ENCODE assay signal across 14 cellular contexts in the genomic region with DNA sequence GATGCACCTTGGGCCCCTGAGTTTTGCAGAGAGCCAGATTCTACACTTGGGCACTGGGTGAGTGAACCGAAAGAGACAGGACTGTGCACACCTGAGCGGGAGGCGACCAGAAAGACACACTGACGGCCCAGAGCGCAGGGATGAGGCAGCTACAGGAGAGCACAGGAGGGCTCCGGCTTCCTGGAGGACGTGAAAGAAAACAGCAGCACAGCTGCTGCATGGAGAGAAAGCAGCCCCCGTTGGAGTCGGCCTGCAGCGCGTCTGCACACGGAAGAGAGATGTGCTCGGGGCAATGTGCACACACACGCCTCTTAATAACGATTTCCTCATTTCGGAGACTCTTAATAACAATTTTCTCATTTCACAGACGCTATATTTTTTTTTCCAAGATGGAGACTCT.
DNase-seq lines count a peak whose midpoint lies in the region; ATAC-seq, FAIRE-seq and TF ChIP-seq lines count a peak whose summit lies in the region.
"Had no signal": no experiment of that assay in that cellular context is flagged by ENCODE, and none has a peak within 500 bp of the region (broad histone marks: within the 10 kb centered on the region; RNA-seq: fewer than 3 reads in every experiment).

No MANE protein-coding gene starts in this region.

- no peaks in the 10 kb centered on the region for H3K23me2 ChIP-seq in H1 (ENCODE audit: low read depth, low read length)

- no peaks in the 10 kb centered on the region for H3K79me2 ChIP-seq in H1 (ENCODE audit: control insufficient read depth in 1 of 2, insufficient read depth in 2 of 2, low read length in 2 of 2)

- no peak overlapping the region for H2AK5ac ChIP-seq in H1 (ENCODE audit: low read depth, low read length)

- no peak overlapping the region for H2BK15ac ChIP-seq in H1 (ENCODE audit: low read length)

- H3K9ac ChIP-seq in H1 (replicated peaks in 1 of 4; ENCODE audit: extremely low read depth in 1 of 4, low read depth in 3 of 4, low read length in 3 of 4), result no peak overlapping the region
- H3K9ac ChIP-seq: BLaER1 had no signal

- H3K56ac ChIP-seq in H1 (replicated peaks; ENCODE audit: insufficient read length, low read depth, low read length), result no peak overlapping the region

- H2BK5ac ChIP-seq in H1 (ENCODE audit: low read depth, low read length), result no peak overlapping the region

- no peak overlapping the region for H3K14ac ChIP-seq in H1 (ENCODE audit: insufficient read length)

- TF ChIP-seq RAD21 in H1 (IDR thresholded peaks at IDR 0.05 in 1 of 2, conservative IDR thresholded peaks at IDR 0.05 in 1 of 2; ENCODE audit: low read depth in 2 of 2, low read length in 2 of 2), result no peak

- H3K36me3 ChIP-seq in right atrium auricular region (no peaks in the 10 kb centered on the region), H1 (ENCODE audit: control insufficient read depth in 2 of 4, insufficient read depth in 4 of 4, low read length in 3 of 4) (no peaks in the 10 kb centered on the region)
- H3K36me3 ChIP-seq: BLaER1 had no signal

- no peak overlapping the region for H4K5ac ChIP-seq in H1 (ENCODE audit: insufficient read length, low read depth, low read length)

- FAIRE-seq in H1 (lab: Jason Lieb, UNC), result no peak

- H3K4ac ChIP-seq in H1 (replicated peaks; ENCODE audit: insufficient read length, low read depth, low read length), result no peak overlapping the region

- 91% methylated on average over 17 of the region's 17 CpGs; no CpG with 5 or more reads in 1 of the 2 experiments for WGBS in H1 (ENCODE audit: extremely low coverage in 1 of 2, insufficient coverage in 1 of 2, insufficient read length in 1 of 2, insufficient replicate concordance in 2 of 2, low coverage in 1 of 2, low lambda C conversion rate in 2 of 2, missing lambda C conversion rate in 1 of 2), 2 experiments

- H2BK120ac ChIP-seq in H1 (replicated peaks; ENCODE audit: low read depth, low read length), result no peak overlapping the region

- CTCF ChIA-PET in H1 (lab: Charles Lee; ENCODE audit: partially characterized antibody), result interaction anchor here (0.8 to 2.8 kb wide), 5 partner anchors 9 to 46 kb away, joined by 3 to 9 read pairs (median 6); no protein-coding TSS in a partner anchor

- H3K18ac ChIP-seq in H1 (ENCODE audit: extremely low read depth, low read length), result no peak overlapping the region

- no peak overlapping the region for H3K4me2 ChIP-seq in H1 (ENCODE audit: insufficient read depth in 1 of 2, low read depth in 2 of 2, low read length in 2 of 2)
- H3K4me2 ChIP-seq: BLaER1 had no signal

- peaks cover 2% of the 10 kb centered on the region in 2 experiments for H4K20me1 ChIP-seq in H1 (replicated peaks in 1 of 2; ENCODE audit: control insufficient read depth in 1 of 2, insufficient read depth in 2 of 2, low read length in 2 of 2)
- H4K20me1 ChIP-seq: BLaER1 had no signal

- no peak for TF ChIP-seq EP300 in H1 (IDR thresholded peaks at IDR 0.05; ENCODE audit: borderline replicate concordance in 1 of 2, low read depth in 2 of 2, low read length in 2 of 2)

- ATAC-seq in Right ventricle myocardium superior (ENCODE audit: poor library complexity) (no peak), HG03432 (IDR thresholded peaks at IDR 0.05; ENCODE audit: unreplicated experiment) (no peak)
- ATAC-seq: HCT116 had no signal

- H3K27ac ChIP-seq in right atrium auricular region (no peak overlapping the region), H1 (ENCODE audit: low read depth, low read length) (no peak overlapping the region; the same call in 1 of the 2 replicates)
- H3K27ac ChIP-seq: BLaER1, HL-60 had no signal

- H3K23ac ChIP-seq in H1 (ENCODE audit: insufficient read length), result no peak overlapping the region

- H3K27me3 ChIP-seq in right atrium auricular region (no peaks in the 10 kb centered on the region), H1 (replicated peaks in 1 of 4; ENCODE audit: control insufficient read depth in 3 of 4, extremely low read depth in 1 of 4, insufficient read depth in 3 of 4, low read length in 3 of 4) (no peaks in the 10 kb centered on the region; a peak in 1 of 7 replicates)
- H3K27me3 ChIP-seq: BLaER1 had no signal

- peaks cover 0 to 10% of the 10 kb centered on the region in 2 donors for H3K9me3 ChIP-seq in right atrium auricular region
- no peaks in the 10 kb centered on the region for H3K9me3 ChIP-seq in H1 (ENCODE audit: insufficient read depth in 2 of 2, low read depth in 1 of 2, low read length in 1 of 2)
- H3K9me3 ChIP-seq: BLaER1 had no signal

- no peak overlapping the region for H3K4me3 ChIP-seq in right atrium auricular region
- H3K4me3 ChIP-seq in H1 (ENCODE audit: extremely low read depth in 1 of 4, insufficient read depth in 2 of 4, low read depth in 3 of 4, low read length in 4 of 4), result no peak overlapping the region
- H3K4me3 ChIP-seq: BLaER1 had no signal

- no peak overlapping the region for H4K8ac ChIP-seq in H1 (ENCODE audit: extremely low read depth, insufficient read depth, low read length)

- peak; percentile 22 for DNase-seq in Right ventricle myocardium superior
- no peak for DNase-seq in right atrium auricular region (ENCODE audit: low spot score)
- DNase-seq in H1 (ENCODE audit: low read depth in 1 of 2, low spot score in 2 of 2), result no peak
- peak; percentile 45 for DNase-seq in posterior vena cava (ENCODE audit: low spot score)
- no peak for DNase-seq in activated CD4-positive, alpha-beta T cell treated with anti-CD3 and anti-CD28 coated beads, Interleukin-2, amount 50 U/mL, for 48 hours
- no peak for DNase-seq in SKM-1 (lab: John Stamatoyannopoulos, UW; ENCODE audit: unreplicated experiment)
- DNase-seq: 8988T, AML-193, DMS53, GF-D8 had no signal

- peak overlapping the region; percentile 60; the same call in 1 of the 2 replicates for H2BK12ac ChIP-seq in H1 (ENCODE audit: low read depth, low read length)

- peaks cover 2% of the 10 kb centered on the region; the same call in 1 of the 2 replicates for H3K79me1 ChIP-seq in H1 (ENCODE audit: low read depth, low read length)

- no peak overlapping the region for H2AFZ ChIP-seq in H1 (ENCODE audit: low read length)

- H3K4me1 ChIP-seq in right atrium auricular region (no peaks in the 10 kb centered on the region), H1 (replicated peaks in 1 of 4; ENCODE audit: control insufficient read depth in 3 of 4, insufficient read depth in 4 of 4, low read length in 3 of 4) (no peaks in the 10 kb centered on the region; a peak in 1 of 7 replicates)
- H3K4me1 ChIP-seq: BLaER1 had no signal

- POLR2A ChIA-PET in H1 (lab: Charles Lee; ENCODE audit: partially characterized antibody), result no interaction called here

- TF ChIP-seq CTCF in right atrium auricular region (IDR thresholded peaks at IDR 0.05), result no peak
- no peak for TF ChIP-seq CTCF in H1 (IDR thresholded peaks at IDR 0.05; ENCODE audit: control extremely low read depth in 1 of 3, insufficient read depth in 1 of 3, low read depth in 1 of 3, low read length in 3 of 3)

- H2BK20ac ChIP-seq in H1 (ENCODE audit: low read length), result no peak overlapping the region

- TF ChIP-seq POLR2A in H1 (IDR thresholded peaks at IDR 0.05; ENCODE audit: control extremely low read depth in 1 of 2, low read depth in 2 of 2, low read length in 2 of 2), result no peak

- H4K91ac ChIP-seq in H1 (replicated peaks; ENCODE audit: insufficient read length, low read length), result no peak overlapping the region

- intact Hi-C loops in Right ventricle myocardium superior (cut with DNase I) (no loop called here), posterior vena cava (cut with DNase I) (no loop called here)

TF ChIP-seq in H1, 55 proteins besides CTCF, POLR2A, EP300 and RAD21:
- TF ChIP-seq CBX8 (IDR thresholded peaks at IDR 0.05; ENCODE audit: borderline replicate concordance, low read depth, low read length) (no peak), RFX5 (IDR thresholded peaks at IDR 0.05; ENCODE audit: borderline replicate concordance, low read depth, low read length) (no peak), TBP (IDR thresholded peaks at IDR 0.05; ENCODE audit: low read depth, low read length) (no peak), TEAD4 (IDR thresholded peaks at IDR 0.05; ENCODE audit: low read depth, low read length) (no peak), ASH2L (IDR thresholded peaks at IDR 0.05; ENCODE audit: low read length) (no peak), SRF (IDR thresholded peaks at IDR 0.05; ENCODE audit: low read depth, low read length) (no peak)

Comparison
In these comparisons a context has a peak if more than half of its experiments do, and no peak if none do; other contexts are left out.
1. DNase-seq: peak in Right ventricle myocardium superior (single experiment) and posterior vena cava (single experiment); none in right atrium auricular region (single experiment), H1 (0 of 2), activated CD4-positive, alpha-beta T cell treated with anti-CD3 and anti-CD28 coated beads, Interleukin-2, amount 50 U/mL, for 48 hours (0 of 2) and SKM-1 (single experiment).